24 cellular contexts compared by ENCODE assay signal in genomic region chr15:79543097-79543496, GRCh38.
"Had no signal": no experiment of that assay in that cellular context is flagged by ENCODE, and none has a peak within 500 bp of the region (broad histone marks: within the 10 kb centered on the region; RNA-seq: fewer than 3 reads in every experiment).

No MANE protein-coding gene starts in this region.

- H3K27me3 Mint-ChIP-seq: activated naive CD4-positive, alpha-beta T cell treated with anti-CD3 and anti-CD28 coated beads, Interleukin-2, amount 10 ng/mL, durations not matched to agents 7 days and 5 days; dendritic cell treated with granulocyte-macrophage colony-stimulating factor and Interleukin-4, amounts not matched to agents 40 ng/mL and 50 ng/mL, for 4 days had no signal

- H3K4me2 ChIP-seq: hepatocyte, smooth muscle cell had no signal

- H3K27ac Mint-ChIP-seq: activated naive CD4-positive, alpha-beta T cell treated with anti-CD3 and anti-CD28 coated beads, Interleukin-2, amount 10 ng/mL, durations not matched to agents 7 days and 5 days; dendritic cell treated with granulocyte-macrophage colony-stimulating factor and Interleukin-4, amounts not matched to agents 40 ng/mL and 50 ng/mL, for 4 days; immature natural killer cell; stimulated activated naive B cell treated with anti-CD40 and anti-IgM and Interleukin-4, amounts not matched to agents 10 μg/mL and 1 μg/mL and 100 μg/mL, for 72 hours had no signal

- H3K27me3 ChIP-seq: body of pancreas, hepatocyte, left lung, transverse colon had no signal

- H3K4me3 ChIP-seq: body of pancreas, hepatocyte, left lung, lung, smooth muscle cell, transverse colon had no signal

- H3K9me3 Mint-ChIP-seq: activated naive CD4-positive, alpha-beta T cell treated with anti-CD3 and anti-CD28 coated beads, Interleukin-2, amount 10 ng/mL, durations not matched to agents 7 days and 5 days; dendritic cell treated with granulocyte-macrophage colony-stimulating factor and Interleukin-4, amounts not matched to agents 40 ng/mL and 50 ng/mL, for 4 days; immature natural killer cell; naive B cell; stimulated activated naive B cell treated with anti-CD40 and anti-IgM and Interleukin-4, amounts not matched to agents 10 μg/mL and 1 μg/mL and 100 μg/mL, for 72 hours had no signal

- H3K79me2 ChIP-seq: hepatocyte had no signal

- H3K36me3 ChIP-seq: left lung, transverse colon had no signal

- H3K27ac ChIP-seq: body of pancreas, hepatocyte, left lung, transverse colon had no signal

- H3K4me1 Mint-ChIP-seq: activated naive CD4-positive, alpha-beta T cell treated with anti-CD3 and anti-CD28 coated beads, Interleukin-2, amount 10 ng/mL, durations not matched to agents 7 days and 5 days; immature natural killer cell; naive B cell; stimulated activated naive B cell treated with anti-CD40 and anti-IgM and Interleukin-4, amounts not matched to agents 10 μg/mL and 1 μg/mL and 100 μg/mL, for 72 hours had no signal

- ATAC-seq: body of pancreas; esophagus mucosa; left lung; sciatic nerve; stimulated activated naive B cell treated with anti-CD40 and anti-IgM and Interleukin-4, amounts not matched to agents 10 μg/mL and 1 μg/mL and 100 μg/mL, for 72 hours had no signal

- DNase-seq: activated CD4-positive, alpha-beta T cell treated with anti-CD3 and anti-CD28 coated beads for 4 hours; activated CD4-positive, alpha-beta T cell treated with anti-CD3 and anti-CD28 coated beads, Interleukin-2, amount 50 U/mL, for 48 hours; activated CD4-positive, CD25-positive, alpha-beta regulatory T cell; activated CD8-positive, alpha-beta memory T cell treated with anti-CD3 and anti-CD28 coated beads, Interleukin-2, amount 50 U/mL, for 48 hours; activated naive CD4-positive, alpha-beta T cell treated with anti-CD3 and anti-CD28 coated beads, Interleukin-2, amount 10 ng/mL, durations not matched to agents 7 days and 5 days; activated T-cell treated with anti-CD3 and anti-CD28 coated beads, Interleukin-2, amount 50 U/mL, for 48 hours; anterior cingulate cortex; body of pancreas; effector CD4-positive, alpha-beta T cell; foreskin melanocyte; immature natural killer cell; kidney glomerular epithelial cell; left lung; naive B cell; occipital lobe; stimulated activated CD4-positive, alpha-beta T cell treated with anti-CD3 and anti-CD28 coated beads, Interleukin-15, amount 100 ng/mL, for 24 hours; stimulated activated naive B cell treated with anti-CD40 and anti-IgM and Interleukin-4, amounts not matched to agents 10 μg/mL and 1 μg/mL and 100 μg/mL, for 72 hours; transverse colon had no signal

- H2AFZ ChIP-seq: hepatocyte had no signal

- H3K36me3 Mint-ChIP-seq: activated naive CD4-positive, alpha-beta T cell treated with anti-CD3 and anti-CD28 coated beads, Interleukin-2, amount 10 ng/mL, durations not matched to agents 7 days and 5 days; immature natural killer cell; naive B cell; stimulated activated naive B cell treated with anti-CD40 and anti-IgM and Interleukin-4, amounts not matched to agents 10 μg/mL and 1 μg/mL and 100 μg/mL, for 72 hours had no signal

- H3K4me1 ChIP-seq: body of pancreas, left lung, transverse colon had no signal

- H3K9me3 ChIP-seq: body of pancreas, left lung, transverse colon had no signal

- H3K4me3 Mint-ChIP-seq: activated naive CD4-positive, alpha-beta T cell treated with anti-CD3 and anti-CD28 coated beads, Interleukin-2, amount 10 ng/mL, durations not matched to agents 7 days and 5 days; dendritic cell treated with granulocyte-macrophage colony-stimulating factor and Interleukin-4, amounts not matched to agents 40 ng/mL and 50 ng/mL, for 4 days; immature natural killer cell; naive B cell; stimulated activated naive B cell treated with anti-CD40 and anti-IgM and Interleukin-4, amounts not matched to agents 10 μg/mL and 1 μg/mL and 100 μg/mL, for 72 hours had no signal
